8 cellular contexts compared by ENCODE assay signal in genomic region chr6:16758163-16758975, GRCh38. TPM values are rescaled to one million over a fixed set of nuclear protein-coding genes. Genes with fewer than 3 reads are reported as not detected.
A peak's percentile ranks its signal among the peaks of the same experiment; 100 is the strongest.
DNase-seq lines count a peak whose midpoint lies in the region; ATAC-seq and TF ChIP-seq lines count a peak whose summit lies in the region.

No MANE protein-coding gene starts in this region.

- peak overlapping the region; percentile 62 for H3K27ac Mint-ChIP-seq in activated T-helper 1 cell treated with anti-CD3 and anti-CD28 coated beads, Interleukin-12 subunit alpha, Interleukin-12 subunit beta, Interleukin-2, Interleukin-4 antibody, amounts not matched to agents 30 ng/mL and 10 ng/mL and 1 ng/mL, durations not matched to agents 14 hours and 24 hours and 36 hours
- no peak overlapping the region for H3K27ac Mint-ChIP-seq in stimulated activated naive B cell treated with anti-CD40 and anti-IgM and Interleukin-4, amounts not matched to agents 10 μg/mL and 1 μg/mL and 100 μg/mL, for 72 hours

- peak; percentile 68 for DNase-seq in BE2C
- no peak for DNase-seq in activated T-helper 1 cell treated with anti-CD3 and anti-CD28 coated beads, Interleukin-12 subunit alpha, Interleukin-12 subunit beta, Interleukin-2, Interleukin-4 antibody, amounts not matched to agents 30 ng/mL and 10 ng/mL and 1 ng/mL, durations not matched to agents 14 hours and 24 hours and 36 hours (ENCODE audit: low spot score)
- DNase-seq in stimulated activated naive B cell treated with anti-CD40 and anti-IgM and Interleukin-4, amounts not matched to agents 10 μg/mL and 1 μg/mL and 100 μg/mL, for 72 hours, result no peak
- DNase-seq in OCI-M1 (lab: John Stamatoyannopoulos, UW), result no peak

- H3K36me3 ChIP-seq in BE2C (no peaks in the 10 kb centered on the region), HUES6 (ENCODE audit: control insufficient read depth, insufficient read depth, low read length) (no peaks in the 10 kb centered on the region), iPS-18a (ENCODE audit: control insufficient read depth, low read depth, low read length) (no peaks in the 10 kb centered on the region)

- peaks cover 74% of the 10 kb centered on the region for H3K4me1 Mint-ChIP-seq in activated T-helper 1 cell treated with anti-CD3 and anti-CD28 coated beads, Interleukin-12 subunit alpha, Interleukin-12 subunit beta, Interleukin-2, Interleukin-4 antibody, amounts not matched to agents 30 ng/mL and 10 ng/mL and 1 ng/mL, durations not matched to agents 14 hours and 24 hours and 36 hours (ENCODE audit: low read depth)
- H3K4me1 Mint-ChIP-seq in stimulated activated naive B cell treated with anti-CD40 and anti-IgM and Interleukin-4, amounts not matched to agents 10 μg/mL and 1 μg/mL and 100 μg/mL, for 72 hours, result peaks cover 14 to 47% of the 10 kb centered on the region in 2 donors

- no peaks in the 10 kb centered on the region for H3K27me3 ChIP-seq in BE2C
- H3K27me3 ChIP-seq in HUES6 (ENCODE audit: control insufficient read depth, insufficient read depth, low read length), result peaks cover 13% of the 10 kb centered on the region
- peaks cover 46% of the 10 kb centered on the region for H3K27me3 ChIP-seq in iPS-18a (ENCODE audit: control insufficient read depth, insufficient read depth, low read length)

- H3K27ac ChIP-seq in HUES6 (ENCODE audit: low read depth, low read length) (no peak overlapping the region), iPS-18a (ENCODE audit: low read length) (no peak overlapping the region)

- H3K9ac ChIP-seq in HUES6 (ENCODE audit: low read length) (no peak overlapping the region), iPS-18a (ENCODE audit: low read length) (no peak overlapping the region)

- H3K4me3 Mint-ChIP-seq in activated T-helper 1 cell treated with anti-CD3 and anti-CD28 coated beads, Interleukin-12 subunit alpha, Interleukin-12 subunit beta, Interleukin-2, Interleukin-4 antibody, amounts not matched to agents 30 ng/mL and 10 ng/mL and 1 ng/mL, durations not matched to agents 14 hours and 24 hours and 36 hours, result peak overlapping the region; percentile 90
- peak overlapping the region; percentile 93 to 99 for H3K4me3 Mint-ChIP-seq in stimulated activated naive B cell treated with anti-CD40 and anti-IgM and Interleukin-4, amounts not matched to agents 10 μg/mL and 1 μg/mL and 100 μg/mL, for 72 hours

- no peaks in the 10 kb centered on the region for H3K9me3 Mint-ChIP-seq in activated T-helper 1 cell treated with anti-CD3 and anti-CD28 coated beads, Interleukin-12 subunit alpha, Interleukin-12 subunit beta, Interleukin-2, Interleukin-4 antibody, amounts not matched to agents 30 ng/mL and 10 ng/mL and 1 ng/mL, durations not matched to agents 14 hours and 24 hours and 36 hours
- H3K9me3 Mint-ChIP-seq in stimulated activated naive B cell treated with anti-CD40 and anti-IgM and Interleukin-4, amounts not matched to agents 10 μg/mL and 1 μg/mL and 100 μg/mL, for 72 hours, result no peaks in the 10 kb centered on the region

- no peak for TF ChIP-seq CTCF in BE2C (IDR thresholded peaks at IDR 0.05; ENCODE audit: low read depth, low read length)

- H3K4me3 ChIP-seq in BE2C (ENCODE audit: low read depth, low read length) (peak overlapping the region; percentile 89), HUES6 (ENCODE audit: low read depth, low read length) (peak overlapping the region; percentile 81; the same call in 1 of the 2 replicates), iPS-18a (ENCODE audit: low read length) (peak overlapping the region; percentile 88)

- intact Hi-C loops in activated T-helper 1 cell treated with anti-CD3 and anti-CD28 coated beads, Interleukin-12 subunit alpha, Interleukin-12 subunit beta, Interleukin-2, Interleukin-4 antibody, amounts not matched to agents 30 ng/mL and 10 ng/mL and 1 ng/mL, durations not matched to agents 14 hours and 24 hours and 36 hours (cut with micrococcal nuclease), result no loop called here

- H3K4me1 ChIP-seq in BE2C (peaks cover 27% of the 10 kb centered on the region), HUES6 (ENCODE audit: control insufficient read depth, insufficient read depth, low read length) (peaks cover 16% of the 10 kb centered on the region), iPS-18a (ENCODE audit: control insufficient read depth, low read depth, low read length) (peaks cover 15% of the 10 kb centered on the region)

- peaks cover 52% of the 10 kb centered on the region for H3K36me3 Mint-ChIP-seq in activated T-helper 1 cell treated with anti-CD3 and anti-CD28 coated beads, Interleukin-12 subunit alpha, Interleukin-12 subunit beta, Interleukin-2, Interleukin-4 antibody, amounts not matched to agents 30 ng/mL and 10 ng/mL and 1 ng/mL, durations not matched to agents 14 hours and 24 hours and 36 hours (ENCODE audit: low read depth)
- H3K36me3 Mint-ChIP-seq in stimulated activated naive B cell treated with anti-CD40 and anti-IgM and Interleukin-4, amounts not matched to agents 10 μg/mL and 1 μg/mL and 100 μg/mL, for 72 hours, result peaks cover 22 to 43% of the 10 kb centered on the region in 2 donors

- ATAC-seq in stimulated activated naive B cell treated with anti-CD40 and anti-IgM and Interleukin-4, amounts not matched to agents 10 μg/mL and 1 μg/mL and 100 μg/mL, for 72 hours (replicated peaks), result no peak
- ATAC-seq in GM19452 (IDR thresholded peaks at IDR 0.05; ENCODE audit: unreplicated experiment) (no peak), GM21576 (IDR thresholded peaks at IDR 0.05; ENCODE audit: unreplicated experiment) (no peak)

- H3K27me3 Mint-ChIP-seq in activated T-helper 1 cell treated with anti-CD3 and anti-CD28 coated beads, Interleukin-12 subunit alpha, Interleukin-12 subunit beta, Interleukin-2, Interleukin-4 antibody, amounts not matched to agents 30 ng/mL and 10 ng/mL and 1 ng/mL, durations not matched to agents 14 hours and 24 hours and 36 hours (ENCODE audit: insufficient read depth), result no peaks in the 10 kb centered on the region
- no peaks in the 10 kb centered on the region for H3K27me3 Mint-ChIP-seq in stimulated activated naive B cell treated with anti-CD40 and anti-IgM and Interleukin-4, amounts not matched to agents 10 μg/mL and 1 μg/mL and 100 μg/mL, for 72 hours

- H3K9me3 ChIP-seq in BE2C (no peaks in the 10 kb centered on the region), HUES6 (ENCODE audit: control insufficient read depth, insufficient read depth, low read depth, low read length) (no peaks in the 10 kb centered on the region), iPS-18a (ENCODE audit: control insufficient read depth, low read depth, low read length) (no peaks in the 10 kb centered on the region)

RNA-seq across cellular contexts. Expression of gene ATXN1, which starts 2.9 kb away (rescaled TPM):
- 2.3 TPM for polyA plus RNA-seq in BE2C (2012; ENCODE audit: insufficient read depth, insufficient read length, low read depth)
- 107 and 109 TPM in 2 replicates for total RNA-seq in activated T-helper 1 cell treated with anti-CD3 and anti-CD28 coated beads, Interleukin-12 subunit alpha, Interleukin-12 subunit beta, Interleukin-2, Interleukin-4 antibody, amounts not matched to agents 30 ng/mL and 10 ng/mL and 1 ng/mL, durations not matched to agents 14 hours and 24 hours and 36 hours
